Comparison of ENCODE assay signal across 11 cellular contexts in genomic region chr1:9375912-9376311, GRCh38.
DNase-seq lines count a peak whose midpoint lies in the region; ATAC-seq and TF ChIP-seq lines count a peak whose summit lies in the region.
"Had no signal": no experiment of that assay in that cellular context is flagged by ENCODE, and none has a peak within 500 bp of the region (broad histone marks: within the 10 kb centered on the region; RNA-seq: fewer than 3 reads in every experiment).

No MANE protein-coding gene starts in this region.

- no peaks in the 10 kb centered on the region for H3K36me3 ChIP-seq in IMR-90 (ENCODE audit: control insufficient read depth, insufficient read depth, low read length)
- no peaks in the 10 kb centered on the region for H3K36me3 ChIP-seq in esophagus (ENCODE audit: control insufficient read depth in 2 of 2, insufficient read depth in 2 of 2, low read length in 1 of 2)
- H3K36me3 ChIP-seq in mesendoderm (ENCODE audit: control insufficient read depth, insufficient read depth, low read length) = no peaks in the 10 kb centered on the region
- H3K36me3 ChIP-seq in spleen = no peaks in the 10 kb centered on the region

- TF ChIP-seq POLR2A in IMR-90 (IDR thresholded peaks at IDR 0.05; ENCODE audit: low read depth, low read length) = no peak
- no peak for TF ChIP-seq POLR2A in spleen (IDR thresholded peaks at IDR 0.05)

- H3K9me3 ChIP-seq in IMR-90 (ENCODE audit: control insufficient read depth, insufficient read depth, low read length) = no peaks in the 10 kb centered on the region
- no peaks in the 10 kb centered on the region for H3K9me3 ChIP-seq in esophagus (ENCODE audit: control insufficient read depth in 2 of 2, insufficient read depth in 1 of 2, low read depth in 1 of 2, low read length in 1 of 2)
- H3K9me3 ChIP-seq in spleen = no peaks in the 10 kb centered on the region

- H3K79me1 ChIP-seq in IMR-90 (ENCODE audit: low read depth in 1 of 2, low read length in 2 of 2) (peaks cover 0 to 4% of the 10 kb centered on the region in 2 experiments; a peak in 2 of 4 replicates), mesendoderm (ENCODE audit: low read length) (no peaks in the 10 kb centered on the region)

- H3K4me1 Mint-ChIP-seq in activated CD4-positive, alpha-beta memory T cell treated with anti-CD3 and anti-CD28 coated beads, Interleukin-2, amount 10 ng/mL, durations not matched to agents 7 days and 5 days = no peaks in the 10 kb centered on the region

- H3K18ac ChIP-seq in IMR-90 (ENCODE audit: low read depth, low read length) (no peak overlapping the region), mesendoderm (ENCODE audit: low read length) (no peak overlapping the region)

- H4K91ac ChIP-seq in IMR-90 (ENCODE audit: insufficient read depth, low read depth, low read length) = peak overlapping the region; percentile 31; the same call in 1 of the 2 replicates

- H2BK15ac ChIP-seq in IMR-90 (ENCODE audit: low read depth, low read length) (0 out of 3 replicates have a peak overlapping the region, but pooled peaks have one; percentile 84), mesendoderm (replicated peaks; ENCODE audit: low read depth) (no peak overlapping the region)

- dilution Hi-C loops in IMR-90 (cut with HindIII; ENCODE audit: low sequenced_read_pairs, unreplicated experiment) = no loop called here

- no peak overlapping the region for H3K9ac ChIP-seq in IMR-90 (ENCODE audit: low read depth, low read length)
- no peak overlapping the region for H3K9ac ChIP-seq in mesendoderm (ENCODE audit: low read length)

- H3K27ac Mint-ChIP-seq in activated CD4-positive, alpha-beta memory T cell treated with anti-CD3 and anti-CD28 coated beads, Interleukin-2, amount 10 ng/mL, durations not matched to agents 7 days and 5 days = no peak overlapping the region

- H3K4me1 ChIP-seq in IMR-90 (ENCODE audit: control insufficient read depth, insufficient read depth, low read length) = peaks cover 18% of the 10 kb centered on the region
- peaks cover 0 to 17% of the 10 kb centered on the region in 2 donors for H3K4me1 ChIP-seq in esophagus (ENCODE audit: control insufficient read depth in 2 of 2, insufficient read depth in 2 of 2, low read length in 1 of 2)
- H3K4me1 ChIP-seq in mesendoderm (ENCODE audit: control insufficient read depth, low read depth, low read length) = peaks cover 7% of the 10 kb centered on the region
- peaks cover 0 to 21% (median 4%) of the 10 kb centered on the region in 6 donors for H3K4me1 ChIP-seq in spleen

- no peak for DNase-seq in IMR-90
- DNase-seq in mesendoderm = no peak
- DNase-seq in spleen = no peak
- no peak for DNase-seq in AG08396 (ENCODE audit: low spot score)
- no peak for DNase-seq in activated CD4-positive, alpha-beta memory T cell treated with anti-CD3 and anti-CD28 coated beads, Interleukin-2, amount 10 ng/mL, durations not matched to agents 7 days and 5 days
- DNase-seq in NCI-H345 treated with DMSO at 0.1 percent for 48 hours (lab: John Stamatoyannopoulos, UW; ENCODE audit: unreplicated experiment) = no peak
- DNase-seq: activated T-cell treated with anti-CD3 and anti-CD28 coated beads, Interleukin-2, amount 50 U/mL, for 4 hours had no signal

- peak overlapping the region; percentile 63 for H2BK120ac ChIP-seq in IMR-90 (ENCODE audit: low read depth, low read length)
- no peak overlapping the region for H2BK120ac ChIP-seq in mesendoderm (ENCODE audit: low read depth, low read length)

- H2AK5ac ChIP-seq in IMR-90 (ENCODE audit: low read depth, low read length) (peak overlapping the region; percentile 88), mesendoderm (ENCODE audit: low read length) (no peak overlapping the region)

- POLR2A ChIA-PET in IMR-90 (lab: Charles Lee; ENCODE audit: unreplicated experiment) = no interaction called here
- POLR2A ChIA-PET in activated CD4-positive, alpha-beta memory T cell treated with anti-CD3 and anti-CD28 coated beads, Interleukin-2, amount 10 ng/mL, durations not matched to agents 7 days and 5 days (lab: Charles Lee) = no interaction called here

- ATAC-seq in IMR-90 (ENCODE audit: low read depth) (no peak), GM21360 (IDR thresholded peaks at IDR 0.05; ENCODE audit: unreplicated experiment) (no peak)
- ATAC-seq: activated T-cell treated with anti-CD3 and anti-CD28 coated beads, Interleukin-2, amount 50 U/mL, for 4 hours; GM12878 had no signal

- H3K4me2 ChIP-seq in IMR-90 (ENCODE audit: low read depth, low read length) = no peak overlapping the region
- H3K4me2 ChIP-seq in mesendoderm (ENCODE audit: low read length) = no peak overlapping the region

- in situ Hi-C loops in IMR-90 (cut with MboI; ENCODE audit: low sequenced_read_pairs) = no loop called here

- no TSS peak for BruUV-seq in IMR-90 (replicated peaks; lab: Mats Ljungman, UMichigan)

- H4K5ac ChIP-seq in IMR-90 (ENCODE audit: low read depth, low read length) (no peak overlapping the region), mesendoderm (ENCODE audit: low read length) (no peak overlapping the region)

- H2BK5ac ChIP-seq in IMR-90 (ENCODE audit: low read depth, low read length, poor library complexity, severe bottlenecking) (no peak overlapping the region), mesendoderm (ENCODE audit: low read length) (no peak overlapping the region)

- CTCF ChIA-PET in IMR-90 (lab: Yijun Ruan, JAX) = interaction anchor here (0.5 kb wide), 1 partner anchor 140 kb away, joined by 3 read pairs; no protein-coding TSS in a partner anchor
- CTCF ChIA-PET in activated CD4-positive, alpha-beta memory T cell treated with anti-CD3 and anti-CD28 coated beads, Interleukin-2, amount 10 ng/mL, durations not matched to agents 7 days and 5 days (lab: Charles Lee) = no interaction called here

- peak overlapping the region; percentile 34 for H2AFZ ChIP-seq in IMR-90 (replicated peaks; ENCODE audit: low read length, poor library complexity)

- H3K14ac ChIP-seq in IMR-90 (replicated peaks; ENCODE audit: low read depth, low read length) = 0 out of 2 replicates have a peak overlapping the region, but pooled peaks have one; percentile 45

- H3K56ac ChIP-seq in IMR-90 (ENCODE audit: extremely low read depth, insufficient read depth, low read length) = no peak overlapping the region
- H3K56ac ChIP-seq in mesendoderm (ENCODE audit: low read length) = peak overlapping the region; percentile 35

- TF ChIP-seq CTCF in IMR-90 (conservative IDR thresholded peaks at IDR 0.05; ENCODE audit: low read depth, low read length) = no peak
- no peak for TF ChIP-seq CTCF in spleen (IDR thresholded peaks at IDR 0.05 in 8 of 11, conservative IDR thresholded peaks at IDR 0.05 in 3 of 11)

- no peaks in the 10 kb centered on the region for H3K79me2 ChIP-seq in mesendoderm (ENCODE audit: control insufficient read depth, insufficient read depth, low read length)

- H3K36me3 Mint-ChIP-seq in activated CD4-positive, alpha-beta memory T cell treated with anti-CD3 and anti-CD28 coated beads, Interleukin-2, amount 10 ng/mL, durations not matched to agents 7 days and 5 days (ENCODE audit: low read depth) = no peaks in the 10 kb centered on the region

- H3K27me3 ChIP-seq in IMR-90 (ENCODE audit: control insufficient read depth, insufficient read depth, low read length) (peaks cover 3% of the 10 kb centered on the region; the same call in 1 of the 2 replicates), esophagus (ENCODE audit: control insufficient read depth in 1 of 2, insufficient read depth in 2 of 2, low read length in 2 of 2) (no peaks in the 10 kb centered on the region), mesendoderm (ENCODE audit: insufficient read depth, low read length, poor library complexity) (no peaks in the 10 kb centered on the region), spleen (replicated peaks in 1 of 7) (no peaks in the 10 kb centered on the region)

- 39% methylated on average over 3 of the region's 15 CpGs; no CpG with 5 or more reads in 1 of the 2 experiments for WGBS in IMR-90 (ENCODE audit: extremely low coverage in 2 of 2, insufficient read length in 1 of 2), 2 experiments
- WGBS in esophagus, 2 donors = 44 to 77% methylated on average over 15 of the region's 15 CpGs
- no CpG with 5 or more reads among the region's 15 CpGs for WGBS in mesendoderm (ENCODE audit: extremely low coverage, insufficient coverage, low lambda C conversion rate)
- WGBS in spleen, 5 donors = 77 to 85% (median 83%) methylated on average over 14 to 15 of the region's 15 CpGs

- H3K4ac ChIP-seq in IMR-90 (ENCODE audit: low read depth, low read length) = peak overlapping the region; percentile 82; the same call in 1 of the 2 replicates
- H3K4ac ChIP-seq in mesendoderm (ENCODE audit: low read depth, low read length) = no peak overlapping the region

- H4K8ac ChIP-seq in IMR-90 (ENCODE audit: low read depth in 2 of 2, low read length in 2 of 2) (no peak overlapping the region), mesendoderm (ENCODE audit: low read depth, low read length) (no peak overlapping the region)

- no peak overlapping the region for H3K4me3 Mint-ChIP-seq in activated CD4-positive, alpha-beta memory T cell treated with anti-CD3 and anti-CD28 coated beads, Interleukin-2, amount 10 ng/mL, durations not matched to agents 7 days and 5 days
- H3K4me3 Mint-ChIP-seq: activated T-cell treated with anti-CD3 and anti-CD28 coated beads, Interleukin-2, amount 50 U/mL, for 4 hours had no signal

- TF ChIP-seq RAD21 in IMR-90 (IDR thresholded peaks at IDR 0.05; ENCODE audit: low read length) = no peak

- H3K27me3 Mint-ChIP-seq in activated CD4-positive, alpha-beta memory T cell treated with anti-CD3 and anti-CD28 coated beads, Interleukin-2, amount 10 ng/mL, durations not matched to agents 7 days and 5 days = peaks cover 3% of the 10 kb centered on the region

- peak overlapping the region; percentile 11 for H2AK9ac ChIP-seq in IMR-90 (replicated peaks; ENCODE audit: low read depth, low read length, poor library complexity)

- H3K27ac ChIP-seq in IMR-90 (ENCODE audit: insufficient read depth, low read length) (no peak overlapping the region), esophagus (ENCODE audit: low read depth in 2 of 2, low read length in 1 of 2) (peak overlapping the region; percentile 78 to 87), mesendoderm (ENCODE audit: low read depth, low read length) (no peak overlapping the region), spleen (peak overlapping the region in 5 of 8 donors; percentile 41 to 63 (median 54))

- H2BK20ac ChIP-seq in IMR-90 (ENCODE audit: low read depth, low read length) = peak overlapping the region; percentile 88; the same call in 1 of the 2 replicates

- peaks cover 4% of the 10 kb centered on the region for H4K20me1 ChIP-seq in IMR-90 (ENCODE audit: insufficient read depth, low read length)

- no peak overlapping the region for H3K4me3 ChIP-seq in IMR-90 (ENCODE audit: insufficient read depth, low read depth, low read length)
- no peak overlapping the region for H3K4me3 ChIP-seq in esophagus (ENCODE audit: low read depth in 1 of 2, low read length in 2 of 2)
- H3K4me3 ChIP-seq in mesendoderm (ENCODE audit: low read length) = no peak overlapping the region
- no peak overlapping the region for H3K4me3 ChIP-seq in spleen
- H3K4me3 ChIP-seq: GM12878, skin epidermis had no signal

- intact Hi-C loops in IMR-90 (cut with micrococcal nuclease) (no loop called here), spleen (cut with DNase I; ENCODE audit: low total_unique reads) (no loop called here)

- H3K9me3 Mint-ChIP-seq in activated CD4-positive, alpha-beta memory T cell treated with anti-CD3 and anti-CD28 coated beads, Interleukin-2, amount 10 ng/mL, durations not matched to agents 7 days and 5 days = no peaks in the 10 kb centered on the region
- H3K9me3 Mint-ChIP-seq: activated T-cell treated with anti-CD3 and anti-CD28 coated beads, Interleukin-2, amount 50 U/mL, for 4 hours had no signal

- no peak overlapping the region for H3K23ac ChIP-seq in IMR-90 (ENCODE audit: low read depth, low read length)
- no peak overlapping the region for H3K23ac ChIP-seq in mesendoderm (ENCODE audit: low read length)

- H3K9me1 ChIP-seq in IMR-90 (ENCODE audit: insufficient read depth, low read length) = peaks cover 13% of the 10 kb centered on the region

Comparison
In these comparisons a context has a peak if more than half of its experiments do, and no peak if none do; other contexts are left out.
1. H3K27ac ChIP-seq: peak in esophagus (2 of 2) and spleen (5 of 8); none in IMR-90 (single experiment) and mesendoderm (single experiment).